9 cellular contexts compared by ENCODE assay signal in the genomic region with DNA sequence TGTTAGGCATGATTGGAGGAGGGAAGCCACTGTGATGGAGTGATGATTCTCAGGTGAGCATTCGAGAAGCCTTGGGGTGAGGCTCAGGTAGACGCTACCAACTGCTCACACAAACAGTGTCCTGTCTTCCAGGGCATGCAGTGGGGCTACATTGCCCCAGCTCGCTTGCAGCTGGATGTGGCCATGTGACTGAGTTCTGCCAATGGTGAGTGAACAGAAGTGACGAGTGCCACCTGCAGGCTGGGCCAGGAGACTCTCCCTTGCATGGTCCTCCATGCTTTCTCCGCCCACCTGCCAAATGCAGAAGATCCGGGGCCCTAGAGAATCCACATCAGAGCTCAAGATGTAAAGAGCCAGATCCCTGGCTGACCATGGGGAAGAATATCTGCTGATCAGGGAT.
DNase-seq lines count a peak whose midpoint lies in the region; ATAC-seq, FAIRE-seq and TF ChIP-seq lines count a peak whose summit lies in the region.
"Had no signal": no experiment of that assay in that cellular context is flagged by ENCODE, and none has a peak within 500 bp of the region (broad histone marks: within the 10 kb centered on the region; RNA-seq: fewer than 3 reads in every experiment).

No MANE protein-coding gene starts in this region.

- no peaks in the 10 kb centered on the region for H3K9me3 Mint-ChIP-seq in activated CD4-positive, alpha-beta T cell treated with anti-CD3 and anti-CD28 coated beads, Interleukin-2, amount 10 ng/mL, durations not matched to agents 24 days and 14 days

- no peaks in the 10 kb centered on the region for H3K36me3 Mint-ChIP-seq in activated CD4-positive, alpha-beta T cell treated with anti-CD3 and anti-CD28 coated beads, Interleukin-2, amount 10 ng/mL, durations not matched to agents 24 days and 14 days (ENCODE audit: low read depth)

- no peaks in the 10 kb centered on the region for H3K36me3 ChIP-seq in left lung
- H3K36me3 ChIP-seq: thyroid gland had no signal

- intact Hi-C loops in activated CD4-positive, alpha-beta T cell treated with anti-CD3 and anti-CD28 coated beads, Interleukin-2, amount 10 ng/mL, durations not matched to agents 24 days and 14 days (cut with micrococcal nuclease): no loop called here
- intact Hi-C loops in left lung (cut with DNase I): no loop called here

- no peak overlapping the region for H3K4me3 ChIP-seq in left lung
- H3K4me3 ChIP-seq: thyroid gland had no signal

- no peak overlapping the region for H3K27ac ChIP-seq in left lung
- H3K27ac ChIP-seq: thyroid gland had no signal

- peak; percentile 58 for DNase-seq in Daoy (ENCODE audit: low read depth)
- peak; percentile 9 for DNase-seq in HTR-8/SVneo (ENCODE audit: insufficient read length, low spot score)
- peak; percentile 80 for DNase-seq in activated CD4-positive, alpha-beta T cell treated with anti-CD3 and anti-CD28 coated beads, Interleukin-2, amount 10 ng/mL, durations not matched to agents 24 days and 14 days
- DNase-seq in left lung: no peak

- TF ChIP-seq CTCF in left lung (IDR thresholded peaks at IDR 0.05): no peak

- H3K4me1 ChIP-seq in left lung: no peaks in the 10 kb centered on the region
- H3K4me1 ChIP-seq: thyroid gland had no signal

- H3K27ac Mint-ChIP-seq in activated CD4-positive, alpha-beta T cell treated with anti-CD3 and anti-CD28 coated beads, Interleukin-2, amount 10 ng/mL, durations not matched to agents 24 days and 14 days: no peak overlapping the region

- H3K27me3 Mint-ChIP-seq in activated CD4-positive, alpha-beta T cell treated with anti-CD3 and anti-CD28 coated beads, Interleukin-2, amount 10 ng/mL, durations not matched to agents 24 days and 14 days: no peaks in the 10 kb centered on the region

- no peaks in the 10 kb centered on the region for H3K4me1 Mint-ChIP-seq in activated CD4-positive, alpha-beta T cell treated with anti-CD3 and anti-CD28 coated beads, Interleukin-2, amount 10 ng/mL, durations not matched to agents 24 days and 14 days

- FAIRE-seq in HTR-8/SVneo (lab: Jason Lieb, UNC): no peak

- H3K27me3 ChIP-seq in left lung: no peaks in the 10 kb centered on the region
- H3K27me3 ChIP-seq: thyroid gland had no signal

- H3K4me3 Mint-ChIP-seq in activated CD4-positive, alpha-beta T cell treated with anti-CD3 and anti-CD28 coated beads, Interleukin-2, amount 10 ng/mL, durations not matched to agents 24 days and 14 days: no peak overlapping the region

- ATAC-seq in left lung: peak; percentile 41
- ATAC-seq in HG03439 (IDR thresholded peaks at IDR 0.05; ENCODE audit: unreplicated experiment): no peak
- ATAC-seq in GM21447 (IDR thresholded peaks at IDR 0.05; ENCODE audit: unreplicated experiment): no peak
- ATAC-seq in GM21381 (IDR thresholded peaks at IDR 0.05; ENCODE audit: unreplicated experiment): no peak
- no peak for ATAC-seq in GM19397 (IDR thresholded peaks at IDR 0.05; ENCODE audit: unreplicated experiment)

- H3K9me3 ChIP-seq in left lung: no peaks in the 10 kb centered on the region
- H3K9me3 ChIP-seq: thyroid gland had no signal

Comparison
In these comparisons a context has a peak if more than half of its experiments do, and no peak if none do; other contexts are left out.
1. DNase-seq: peak in Daoy (single experiment), HTR-8/SVneo (single experiment) and activated CD4-positive, alpha-beta T cell treated with anti-CD3 and anti-CD28 coated beads, Interleukin-2, amount 10 ng/mL, durations not matched to agents 24 days and 14 days (single experiment); none in left lung (0 of 2).